20 cellular contexts compared by ENCODE assay signal in the genomic region with DNA sequence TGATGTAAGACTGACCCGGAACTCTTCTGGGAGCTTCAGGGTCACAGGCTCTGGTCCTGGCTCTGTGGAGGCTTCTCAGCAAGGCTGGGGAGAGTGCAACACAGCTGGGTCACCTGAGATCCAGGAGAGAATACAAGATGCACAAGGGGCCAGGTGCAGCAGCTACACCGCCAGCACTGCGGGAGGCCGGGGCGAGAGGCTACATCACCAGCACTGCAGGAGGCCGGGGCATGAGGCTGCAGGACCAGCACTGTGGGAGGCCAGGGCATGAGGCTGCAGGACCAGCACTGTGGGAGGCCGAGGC. TPM values are rescaled to one million over a fixed set of nuclear protein-coding genes. Genes with fewer than 3 reads are reported as not detected.
DNase-seq lines count a peak whose midpoint lies in the region; ATAC-seq, FAIRE-seq and TF ChIP-seq lines count a peak whose summit lies in the region.
"Had no signal": no experiment of that assay in that cellular context is flagged by ENCODE, and none has a peak within 500 bp of the region (broad histone marks: within the 10 kb centered on the region; RNA-seq: fewer than 3 reads in every experiment).

No MANE protein-coding gene starts in this region.

- no peak overlapping the region for H4K5ac ChIP-seq in H1 (ENCODE audit: insufficient read length, low read depth, low read length)

- no peak overlapping the region for H3K27ac Mint-ChIP-seq in activated T-cell treated with anti-CD3 and anti-CD28 coated beads, Interleukin-2, amount 50 U/mL, for 24 hours
- H3K27ac Mint-ChIP-seq: CD8-positive, alpha-beta T cell; HFFc6 had no signal

- H3K14ac ChIP-seq in H1 (ENCODE audit: insufficient read length) = no peak overlapping the region

- no peaks in the 10 kb centered on the region for H3F3A ChIP-seq in PC-3 (ENCODE audit: low read length, unreplicated experiment)

- H3K9me3 Mint-ChIP-seq in activated T-cell treated with anti-CD3 and anti-CD28 coated beads, Interleukin-2, amount 50 U/mL, for 24 hours = no peaks in the 10 kb centered on the region
- H3K9me3 Mint-ChIP-seq: CD8-positive, alpha-beta T cell; H9; HFFc6 had no signal

- no peak overlapping the region for H2AK5ac ChIP-seq in H1 (ENCODE audit: low read depth, low read length)

- H4K91ac ChIP-seq in H1 (replicated peaks; ENCODE audit: insufficient read length, low read length) = no peak overlapping the region

- H3K4me3 ChIP-seq in HEK293 (ENCODE audit: low read depth, low read length) = no peak overlapping the region
- no peak overlapping the region for H3K4me3 ChIP-seq in H1 (ENCODE audit: extremely low read depth in 1 of 4, insufficient read depth in 2 of 4, low read depth in 3 of 4, low read length in 4 of 4)
- H3K4me3 ChIP-seq in spleen = no peak overlapping the region
- no peak overlapping the region for H3K4me3 ChIP-seq in PC-3 (ENCODE audit: low read length)
- H3K4me3 ChIP-seq: GM12878, GM23248 had no signal

- no peaks in the 10 kb centered on the region for H3K4me1 Mint-ChIP-seq in activated T-cell treated with anti-CD3 and anti-CD28 coated beads, Interleukin-2, amount 50 U/mL, for 24 hours (ENCODE audit: low read depth)

- no peaks in the 10 kb centered on the region for H3K27me3 Mint-ChIP-seq in activated T-cell treated with anti-CD3 and anti-CD28 coated beads, Interleukin-2, amount 50 U/mL, for 24 hours

- BruUV-seq in PC-3 (replicated peaks; lab: Mats Ljungman, UMichigan) = no TSS peak

- intact Hi-C loops in cardiac septum (cut with DNase I) (no loop called here), Right ventricle myocardium inferior (cut with DNase I) (no loop called here), spleen (cut with DNase I; ENCODE audit: low total_unique reads) (no loop called here), PC-3 (cut with micrococcal nuclease) (no loop called here)

- no peaks in the 10 kb centered on the region for H3K27me3 ChIP-seq in H1 (replicated peaks in 1 of 4; ENCODE audit: control insufficient read depth in 3 of 4, extremely low read depth in 1 of 4, insufficient read depth in 3 of 4, low read length in 3 of 4)
- H3K27me3 ChIP-seq in spleen (replicated peaks in 1 of 7) = peaks cover 0 to 27% (median 0%) of the 10 kb centered on the region in 7 donors
- H3K27me3 ChIP-seq in PC-3 (ENCODE audit: low read length) = no peaks in the 10 kb centered on the region

- DNase-seq in cardiac septum (ENCODE audit: low spot score) (peak; percentile 54), Right ventricle myocardium inferior (ENCODE audit: missing footprints) (no peak), H1 (ENCODE audit: low read depth in 1 of 2, low spot score in 2 of 2) (no peak), spleen (peak; percentile 39), PC-3 (no peak)
- no peak for DNase-seq in activated T-cell treated with anti-CD3 and anti-CD28 coated beads, Interleukin-2, amount 50 U/mL, for 24 hours
- DNase-seq in activated T-cell treated with anti-CD3 and anti-CD28 coated beads, Interleukin-2, amount 50 U/mL, for 1 hour = no peak
- DNase-seq: C1 segment of cervical spinal cord; CD4-positive, CD25-positive, alpha-beta regulatory T cell; CD8-positive, alpha-beta T cell; DMS153; DND-41; GM23248; H9; HFFc6 had no signal

- no peak overlapping the region for H3K56ac ChIP-seq in H1 (replicated peaks; ENCODE audit: insufficient read length, low read depth, low read length)

- POLR2A ChIA-PET in HEK293 (lab: Yijun Ruan, JAX) (no interaction called here), H1 (lab: Charles Lee; ENCODE audit: partially characterized antibody) (no interaction called here), PC-3 (lab: Charles Lee; ENCODE audit: unreplicated experiment) (no interaction called here)

- H3K79me1 ChIP-seq in H1 (ENCODE audit: low read depth, low read length) = no peaks in the 10 kb centered on the region

- H4K20me1 ChIP-seq in H1 (replicated peaks in 1 of 2; ENCODE audit: control insufficient read depth in 1 of 2, insufficient read depth in 2 of 2, low read length in 2 of 2) (no peaks in the 10 kb centered on the region), PC-3 (ENCODE audit: low read length) (no peaks in the 10 kb centered on the region)

- no peak overlapping the region for H2AFZ ChIP-seq in H1 (ENCODE audit: low read length)
- H2AFZ ChIP-seq in PC-3 (ENCODE audit: low read length) = no peak overlapping the region
- H2AFZ ChIP-seq: GM23248 had no signal

- H3K23me2 ChIP-seq in H1 (ENCODE audit: low read depth, low read length) = peaks cover 2% of the 10 kb centered on the region; the same call in 1 of the 2 replicates

- TF ChIP-seq EP300 in H1 (IDR thresholded peaks at IDR 0.05; ENCODE audit: borderline replicate concordance in 1 of 2, low read depth in 2 of 2, low read length in 2 of 2) = no peak

- no peak overlapping the region for H2BK20ac ChIP-seq in H1 (ENCODE audit: low read length)

- no peak overlapping the region for H3K9ac ChIP-seq in H1 (replicated peaks in 1 of 4; ENCODE audit: extremely low read depth in 1 of 4, low read depth in 3 of 4, low read length in 3 of 4)
- H3K9ac ChIP-seq in PC-3 (ENCODE audit: low read length) = no peak overlapping the region
- H3K9ac ChIP-seq: GM23248 had no signal

- no peak for TF ChIP-seq RAD21 in H1 (IDR thresholded peaks at IDR 0.05 in 1 of 2, conservative IDR thresholded peaks at IDR 0.05 in 1 of 2; ENCODE audit: low read depth in 2 of 2, low read length in 2 of 2)

- no peak overlapping the region for H3K18ac ChIP-seq in H1 (ENCODE audit: extremely low read depth, low read length)

- H3K23ac ChIP-seq in H1 (ENCODE audit: insufficient read length) = no peak overlapping the region

- H2BK120ac ChIP-seq in H1 (replicated peaks; ENCODE audit: low read depth, low read length) = no peak overlapping the region

- H3K36me3 ChIP-seq in HEK293 (ENCODE audit: control insufficient read depth in 2 of 2, insufficient read depth in 1 of 2, low read length in 2 of 2) (no peaks in the 10 kb centered on the region), H1 (ENCODE audit: control insufficient read depth in 2 of 4, insufficient read depth in 4 of 4, low read length in 3 of 4) (no peaks in the 10 kb centered on the region), spleen (no peaks in the 10 kb centered on the region), PC-3 (ENCODE audit: low read depth, low read length) (no peaks in the 10 kb centered on the region)

- no peak overlapping the region for H2BK15ac ChIP-seq in H1 (ENCODE audit: low read length)

- no peaks in the 10 kb centered on the region for H3K9me3 ChIP-seq in HEK293 (ENCODE audit: control insufficient read depth, insufficient read depth, low read depth, low read length)
- H3K9me3 ChIP-seq in H1 (ENCODE audit: insufficient read depth in 2 of 2, low read depth in 1 of 2, low read length in 1 of 2) = no peaks in the 10 kb centered on the region; a peak in 1 of 4 replicates
- peaks cover 0 to 14% (median 10%) of the 10 kb centered on the region in 8 donors for H3K9me3 ChIP-seq in spleen
- H3K9me3 ChIP-seq in PC-3 (ENCODE audit: low read length) = no peaks in the 10 kb centered on the region
- H3K9me3 ChIP-seq: Caco-2 had no signal

- no peak overlapping the region for H3K4me3 Mint-ChIP-seq in activated T-cell treated with anti-CD3 and anti-CD28 coated beads, Interleukin-2, amount 50 U/mL, for 24 hours
- H3K4me3 Mint-ChIP-seq: CD4-positive, CD25-positive, alpha-beta regulatory T cell; CD8-positive, alpha-beta T cell; H9; HFFc6 had no signal

- peak overlapping the region; percentile 43; the same call in 1 of the 2 replicates for H4K8ac ChIP-seq in H1 (ENCODE audit: extremely low read depth, insufficient read depth, low read length)

- no peak overlapping the region for H3K4ac ChIP-seq in H1 (replicated peaks; ENCODE audit: insufficient read length, low read depth, low read length)

- no peak for TF ChIP-seq CTCF in HEK293 (tag by site-specific recombination; IDR thresholded peaks at IDR 0.05)
- TF ChIP-seq CTCF in H1 (IDR thresholded peaks at IDR 0.05; ENCODE audit: control extremely low read depth in 1 of 3, insufficient read depth in 1 of 3, low read depth in 1 of 3, low read length in 3 of 3) = no peak
- no peak for TF ChIP-seq CTCF in spleen (IDR thresholded peaks at IDR 0.05 in 8 of 11, conservative IDR thresholded peaks at IDR 0.05 in 3 of 11)
- no peak for TF ChIP-seq CTCF in PC-3 (conservative IDR thresholded peaks at IDR 0.05; ENCODE audit: low read depth, low read length)

- TF ChIP-seq POLR2A in H1 (IDR thresholded peaks at IDR 0.05; ENCODE audit: control extremely low read depth in 1 of 2, low read depth in 2 of 2, low read length in 2 of 2) (no peak), spleen (IDR thresholded peaks at IDR 0.05) (no peak)

- H3K4me1 ChIP-seq in HEK293 (ENCODE audit: control insufficient read depth, insufficient read depth, low read length) = no peaks in the 10 kb centered on the region
- H3K4me1 ChIP-seq in H1 (replicated peaks in 1 of 4; ENCODE audit: control insufficient read depth in 3 of 4, insufficient read depth in 4 of 4, low read length in 3 of 4) = peaks cover 0 to 11% (median 2%) of the 10 kb centered on the region in 4 experiments; a peak in 5 of 7 replicates
- H3K4me1 ChIP-seq in spleen = peaks cover 0 to 14% (median 8%) of the 10 kb centered on the region in 6 donors
- peaks cover 7% of the 10 kb centered on the region; the same call in 1 of the 2 replicates for H3K4me1 ChIP-seq in PC-3 (ENCODE audit: insufficient read depth, low read length)

- 100% methylated on average over 3 of the region's 7 CpGs; no CpG with 5 or more reads in 1 of the 2 experiments for WGBS in H1 (ENCODE audit: extremely low coverage in 1 of 2, insufficient coverage in 1 of 2, insufficient read length in 1 of 2, insufficient replicate concordance in 2 of 2, low coverage in 1 of 2, low lambda C conversion rate in 2 of 2, missing lambda C conversion rate in 1 of 2), 2 experiments
- whole genome bisulfite sequencing in spleen, 5 donors = 90 to 98% (median 96%) methylated on average over 4 to 6 of the region's 7 CpGs; no CpG with 5 or more reads in 1 of the 5 donors

- no peaks in the 10 kb centered on the region for H3K9me2 ChIP-seq in PC-3 (replicated peaks; ENCODE audit: low read length)

- ATAC-seq in Right ventricle myocardium inferior = no peak
- ATAC-seq in PC-3 = no peak
- ATAC-seq: CD8-positive, alpha-beta T cell; GM12878; HCT116 had no signal

- no peak for FAIRE-seq in H1 (lab: Jason Lieb, UNC)
- FAIRE-seq: G401.6, GM12878 had no signal

- no peak overlapping the region for H2BK5ac ChIP-seq in H1 (ENCODE audit: low read depth, low read length)

- no peaks in the 10 kb centered on the region for H3K79me2 ChIP-seq in H1 (ENCODE audit: control insufficient read depth in 1 of 2, insufficient read depth in 2 of 2, low read length in 2 of 2)
- H3K79me2 ChIP-seq in PC-3 (ENCODE audit: low read length) = no peaks in the 10 kb centered on the region

- CTCF ChIA-PET in HEK293 (lab: Yijun Ruan, JAX) = no interaction called here
- CTCF ChIA-PET in H1 (lab: Charles Lee; ENCODE audit: partially characterized antibody) = no interaction called here
- CTCF ChIA-PET in PC-3 (lab: Charles Lee) = no interaction called here

- H3K4me2 ChIP-seq in H1 (ENCODE audit: insufficient read depth in 1 of 2, low read depth in 2 of 2, low read length in 2 of 2) = no peak overlapping the region
- H3K4me2 ChIP-seq in PC-3 (ENCODE audit: low read length) = no peak overlapping the region

- H3K36me3 Mint-ChIP-seq in activated T-cell treated with anti-CD3 and anti-CD28 coated beads, Interleukin-2, amount 50 U/mL, for 24 hours (ENCODE audit: low read depth) = no peaks in the 10 kb centered on the region
- H3K36me3 Mint-ChIP-seq: CD4-positive, CD25-positive, alpha-beta regulatory T cell; CD8-positive, alpha-beta T cell had no signal

- H2BK12ac ChIP-seq in H1 (ENCODE audit: low read depth, low read length) = no peak overlapping the region

- H3K27ac ChIP-seq in HEK293 (ENCODE audit: extremely low read depth, low read depth, low read length) (no peak overlapping the region), H1 (ENCODE audit: low read depth, low read length) (no peak overlapping the region), spleen (no peak overlapping the region), PC-3 (ENCODE audit: low read length) (no peak overlapping the region)
- H3K27ac ChIP-seq: GM23248 had no signal

RNA-seq across cellular contexts. Expression of a gene that starts 44.3 kb away (rescaled TPM):
- total RNA-seq in cardiac septum (38.9 TPM), Right ventricle myocardium inferior (37.2 TPM), spleen (10 to 100 TPM; 16.1 to 49.5 (median 24.5) TPM), PC-3 (2014; rRNA removed) (16.1 and 18.4 TPM in 2 replicates)
- total RNA-seq in H1 (2021; fragmentation: NEBNext Ultra II Directional; extraction: Animal tissue kit (Norgen Biotek cat#: 25700)) = 38.0 and 43.0 TPM in 2 replicates
- polyA plus RNA-seq in H1 (2011; rRNA removed) (21.1 and 22.3 TPM in 2 replicates), spleen (10 to 100 TPM in 1 of 3 donors, 1 to 10 TPM in 2; 6.1 to 16.8 (median 9.9) TPM)
- 18.1 TPM for polyA plus RNA-seq in H1 (2011; cell fraction: cytosol; rRNA removed)
- polyA plus RNA-seq in H1 (2011; cell fraction: nucleus; rRNA removed) = 42.6 TPM
- 42.0 to 59.5 TPM (median 51.8 TPM) in 4 replicates for polyA plus RNA-seq in H1 (2012, experiment 1 of 2)
- polyA plus RNA-seq in H1 (2012, experiment 2 of 2) = 33.3 TPM
- polyA plus RNA-seq in H1 (2013, experiment 1 of 2) = 34.8 TPM
- 38.8 TPM for polyA plus RNA-seq in H1 (2013, experiment 2 of 2)
- polyA minus RNA-seq in H1 (2011; rRNA and poly(A)+ RNA removed) = 46.5 and 53.1 TPM in 2 replicates
- 78.2 TPM for polyA minus RNA-seq in H1 (2011; cell fraction: cytosol; rRNA and poly(A)+ RNA removed)
- 31.0 TPM for polyA minus RNA-seq in H1 (2011; cell fraction: nucleus; rRNA and poly(A)+ RNA removed)
- polyA plus RNA-seq: CD4-positive, CD25-positive, alpha-beta regulatory T cell had no signal

Comparison
In these comparisons a context has a peak if more than half of its experiments do, and no peak if none do; other contexts are left out.
1. DNase-seq: peak in cardiac septum (single experiment) and spleen (single experiment); none in Right ventricle myocardium inferior (single experiment), H1 (0 of 2), activated T-cell treated with anti-CD3 and anti-CD28 coated beads, Interleukin-2, amount 50 U/mL, for 24 hours (single experiment), activated T-cell treated with anti-CD3 and anti-CD28 coated beads, Interleukin-2, amount 50 U/mL, for 1 hour (single experiment) and PC-3 (single experiment).